Comparison of ENCODE assay signal across 1 cellular context in the genomic region with DNA sequence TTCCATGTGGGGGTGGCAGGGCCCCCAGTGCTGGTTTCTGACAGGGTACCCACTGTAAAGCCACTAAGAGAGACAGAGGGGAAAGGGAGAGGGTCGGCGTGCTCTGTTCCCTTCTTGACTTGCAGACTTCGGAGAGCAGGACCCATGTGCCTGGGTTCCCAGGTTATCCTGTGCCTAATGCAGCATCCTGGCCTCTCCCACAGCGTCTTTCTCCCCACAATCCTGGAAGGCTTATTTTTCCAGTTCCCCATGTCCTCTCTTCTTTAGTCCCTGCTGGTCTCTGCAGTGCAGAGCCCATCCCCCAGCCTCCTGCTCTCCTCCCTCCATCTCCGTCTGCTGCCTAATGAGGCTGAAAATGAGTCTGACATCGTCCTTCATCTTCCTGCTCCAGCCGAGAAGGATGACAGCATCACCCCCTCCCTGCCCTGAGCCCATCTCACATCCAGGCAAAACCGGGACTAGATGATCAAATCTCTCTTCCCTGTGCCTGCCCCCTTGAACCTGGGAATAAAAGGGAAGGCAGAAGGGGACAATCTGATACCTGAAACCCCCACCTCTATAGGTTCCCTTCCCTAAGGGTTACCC.
TF ChIP-seq lines count a peak whose summit lies in the region.

No MANE protein-coding gene starts in this region.

TF ChIP-seq in HEK293, 187 proteins besides CTCF, POLR2A, EP300 and RAD21 (continued from another document and continues in another):
- TF ChIP-seq, protein P1, sequence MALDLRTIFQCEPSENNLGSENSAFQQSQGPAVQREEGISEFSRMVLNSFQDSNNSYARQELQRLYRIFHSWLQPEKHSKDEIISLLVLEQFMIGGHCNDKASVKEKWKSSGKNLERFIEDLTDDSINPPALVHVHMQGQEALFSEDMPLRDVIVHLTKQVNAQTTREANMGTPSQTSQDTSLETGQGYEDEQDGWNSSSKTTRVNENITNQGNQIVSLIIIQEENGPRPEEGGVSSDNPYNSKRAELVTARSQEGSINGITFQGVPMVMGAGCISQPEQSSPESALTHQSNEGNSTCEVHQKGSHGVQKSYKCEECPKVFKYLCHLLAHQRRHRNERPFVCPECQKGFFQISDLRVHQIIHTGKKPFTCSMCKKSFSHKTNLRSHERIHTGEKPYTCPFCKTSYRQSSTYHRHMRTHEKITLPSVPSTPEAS (tag by site-specific recombination; IDR thresholded peaks at IDR 0.05) = no peak
- no peak for TF ChIP-seq ZNF416 (tag by site-specific recombination; IDR thresholded peaks at IDR 0.05)
- no peak for TF ChIP-seq ZNF174 (tag by site-specific recombination; IDR thresholded peaks at IDR 0.05)
- no peak for TF ChIP-seq ZNF623 (tag by site-specific recombination; IDR thresholded peaks at IDR 0.05)
- TF ChIP-seq ZNF121 (tag by site-specific recombination; IDR thresholded peaks at IDR 0.05) = no peak
- peak; percentile 14; the same call in 1 of the 2 replicates for TF ChIP-seq ZBTB8A (tag by site-specific recombination; IDR thresholded peaks at IDR 0.05)
- no peak for TF ChIP-seq ZNF292 (tag by site-specific recombination; IDR thresholded peaks at IDR 0.05; ENCODE audit: borderline replicate concordance, low read depth)
- TF ChIP-seq ZNF747 (tag by site-specific recombination; IDR thresholded peaks at IDR 0.05) = no peak
- no peak for TF ChIP-seq KLF10 (tag by site-specific recombination; IDR thresholded peaks at IDR 0.05)
- no peak for TF ChIP-seq ZNF610 (tag by site-specific recombination; IDR thresholded peaks at IDR 0.05; ENCODE audit: borderline replicate concordance)
- TF ChIP-seq ZNF391 (tag by site-specific recombination; IDR thresholded peaks at IDR 0.05; ENCODE audit: borderline replicate concordance, low read depth) = no peak
- TF ChIP-seq, protein P2, sequence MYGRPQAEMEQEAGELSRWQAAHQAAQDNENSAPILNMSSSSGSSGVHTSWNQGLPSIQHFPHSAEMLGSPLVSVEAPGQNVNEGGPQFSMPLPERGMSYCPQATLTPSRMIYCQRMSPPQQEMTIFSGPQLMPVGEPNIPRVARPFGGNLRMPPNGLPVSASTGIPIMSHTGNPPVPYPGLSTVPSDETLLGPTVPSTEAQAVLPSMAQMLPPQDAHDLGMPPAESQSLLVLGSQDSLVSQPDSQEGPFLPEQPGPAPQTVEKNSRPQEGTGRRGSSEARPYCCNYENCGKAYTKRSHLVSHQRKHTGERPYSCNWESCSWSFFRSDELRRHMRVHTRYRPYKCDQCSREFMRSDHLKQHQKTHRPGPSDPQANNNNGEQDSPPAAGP (tag by site-specific recombination; IDR thresholded peaks at IDR 0.05) = peak; percentile 86
- TF ChIP-seq GLIS1 (tag by site-specific recombination; IDR thresholded peaks at IDR 0.05) = peak; percentile 74
- TF ChIP-seq ZBTB7A (tag by site-specific recombination; IDR thresholded peaks at IDR 0.05; ENCODE audit: low read depth) = no peak
- no peak; the same call in none of the 2 replicates for TF ChIP-seq ZNF2 (tag by site-specific recombination; IDR thresholded peaks at IDR 0.05)
- TF ChIP-seq SETDB1 (IDR thresholded peaks at IDR 0.05; ENCODE audit: insufficient read length, low read length) = no peak
- no peak for TF ChIP-seq ZNF335 (tag by site-specific recombination; conservative IDR thresholded peaks at IDR 0.05)
- no peak for TF ChIP-seq ZNF776 (tag by site-specific recombination; IDR thresholded peaks at IDR 0.05; ENCODE audit: borderline replicate concordance)
- no peak for TF ChIP-seq KLF16 (tag by site-specific recombination; IDR thresholded peaks at IDR 0.05)
- no peak for TF ChIP-seq ZNF175 (tag by site-specific recombination; IDR thresholded peaks at IDR 0.05)
- TF ChIP-seq ZNF155 (tag by site-specific recombination; IDR thresholded peaks at IDR 0.05) = no peak
- TF ChIP-seq, protein P3, sequence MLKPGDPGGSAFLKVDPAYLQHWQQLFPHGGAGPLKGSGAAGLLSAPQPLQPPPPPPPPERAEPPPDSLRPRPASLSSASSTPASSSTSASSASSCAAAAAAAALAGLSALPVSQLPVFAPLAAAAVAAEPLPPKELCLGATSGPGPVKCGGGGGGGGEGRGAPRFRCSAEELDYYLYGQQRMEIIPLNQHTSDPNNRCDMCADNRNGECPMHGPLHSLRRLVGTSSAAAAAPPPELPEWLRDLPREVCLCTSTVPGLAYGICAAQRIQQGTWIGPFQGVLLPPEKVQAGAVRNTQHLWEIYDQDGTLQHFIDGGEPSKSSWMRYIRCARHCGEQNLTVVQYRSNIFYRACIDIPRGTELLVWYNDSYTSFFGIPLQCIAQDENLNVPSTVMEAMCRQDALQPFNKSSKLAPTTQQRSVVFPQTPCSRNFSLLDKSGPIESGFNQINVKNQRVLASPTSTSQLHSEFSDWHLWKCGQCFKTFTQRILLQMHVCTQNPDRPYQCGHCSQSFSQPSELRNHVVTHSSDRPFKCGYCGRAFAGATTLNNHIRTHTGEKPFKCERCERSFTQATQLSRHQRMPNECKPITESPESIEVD (tag by site-specific recombination; IDR thresholded peaks at IDR 0.05) = no peak
- peak; percentile 97 for TF ChIP-seq ZBTB17 (tag by site-specific recombination; IDR thresholded peaks at IDR 0.05)
- TF ChIP-seq ZNF792 (tag by site-specific recombination; IDR thresholded peaks at IDR 0.05) = no peak
- no peak for TF ChIP-seq ZNF514 (tag by site-specific recombination; IDR thresholded peaks at IDR 0.05)
- TF ChIP-seq, protein P4, sequence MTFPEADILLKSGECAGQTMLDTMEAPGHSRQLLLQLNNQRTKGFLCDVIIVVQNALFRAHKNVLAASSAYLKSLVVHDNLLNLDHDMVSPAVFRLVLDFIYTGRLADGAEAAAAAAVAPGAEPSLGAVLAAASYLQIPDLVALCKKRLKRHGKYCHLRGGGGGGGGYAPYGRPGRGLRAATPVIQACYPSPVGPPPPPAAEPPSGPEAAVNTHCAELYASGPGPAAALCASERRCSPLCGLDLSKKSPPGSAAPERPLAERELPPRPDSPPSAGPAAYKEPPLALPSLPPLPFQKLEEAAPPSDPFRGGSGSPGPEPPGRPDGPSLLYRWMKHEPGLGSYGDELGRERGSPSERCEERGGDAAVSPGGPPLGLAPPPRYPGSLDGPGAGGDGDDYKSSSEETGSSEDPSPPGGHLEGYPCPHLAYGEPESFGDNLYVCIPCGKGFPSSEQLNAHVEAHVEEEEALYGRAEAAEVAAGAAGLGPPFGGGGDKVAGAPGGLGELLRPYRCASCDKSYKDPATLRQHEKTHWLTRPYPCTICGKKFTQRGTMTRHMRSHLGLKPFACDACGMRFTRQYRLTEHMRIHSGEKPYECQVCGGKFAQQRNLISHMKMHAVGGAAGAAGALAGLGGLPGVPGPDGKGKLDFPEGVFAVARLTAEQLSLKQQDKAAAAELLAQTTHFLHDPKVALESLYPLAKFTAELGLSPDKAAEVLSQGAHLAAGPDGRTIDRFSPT (tag by site-specific recombination; IDR thresholded peaks at IDR 0.05) = no peak
- TF ChIP-seq, protein P5, sequence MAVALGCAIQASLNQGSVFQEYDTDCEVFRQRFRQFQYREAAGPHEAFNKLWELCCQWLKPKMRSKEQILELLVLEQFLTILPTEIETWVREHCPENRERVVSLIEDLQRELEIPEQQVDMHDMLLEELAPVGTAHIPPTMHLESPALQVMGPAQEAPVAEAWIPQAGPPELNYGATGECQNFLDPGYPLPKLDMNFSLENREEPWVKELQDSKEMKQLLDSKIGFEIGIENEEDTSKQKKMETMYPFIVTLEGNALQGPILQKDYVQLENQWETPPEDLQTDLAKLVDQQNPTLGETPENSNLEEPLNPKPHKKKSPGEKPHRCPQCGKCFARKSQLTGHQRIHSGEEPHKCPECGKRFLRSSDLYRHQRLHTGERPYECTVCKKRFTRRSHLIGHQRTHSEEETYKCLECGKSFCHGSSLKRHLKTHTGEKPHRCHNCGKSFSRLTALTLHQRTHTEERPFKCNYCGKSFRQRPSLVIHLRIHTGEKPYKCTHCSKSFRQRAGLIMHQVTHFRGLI (tag by site-specific recombination; IDR thresholded peaks at IDR 0.05) = no peak
- TF ChIP-seq, protein P6, sequence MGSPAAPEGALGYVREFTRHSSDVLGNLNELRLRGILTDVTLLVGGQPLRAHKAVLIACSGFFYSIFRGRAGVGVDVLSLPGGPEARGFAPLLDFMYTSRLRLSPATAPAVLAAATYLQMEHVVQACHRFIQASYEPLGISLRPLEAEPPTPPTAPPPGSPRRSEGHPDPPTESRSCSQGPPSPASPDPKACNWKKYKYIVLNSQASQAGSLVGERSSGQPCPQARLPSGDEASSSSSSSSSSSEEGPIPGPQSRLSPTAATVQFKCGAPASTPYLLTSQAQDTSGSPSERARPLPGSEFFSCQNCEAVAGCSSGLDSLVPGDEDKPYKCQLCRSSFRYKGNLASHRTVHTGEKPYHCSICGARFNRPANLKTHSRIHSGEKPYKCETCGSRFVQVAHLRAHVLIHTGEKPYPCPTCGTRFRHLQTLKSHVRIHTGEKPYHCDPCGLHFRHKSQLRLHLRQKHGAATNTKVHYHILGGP (tag by site-specific recombination; IDR thresholded peaks at IDR 0.05) = no peak
- no peak for TF ChIP-seq YY1 (tag by site-specific recombination; IDR thresholded peaks at IDR 0.05)
- TF ChIP-seq ZNF501 (tag by site-specific recombination; IDR thresholded peaks at IDR 0.05) = no peak
- no peak for TF ChIP-seq OVOL3 (tag by site-specific recombination; IDR thresholded peaks at IDR 0.05)
- TF ChIP-seq, protein P7, sequence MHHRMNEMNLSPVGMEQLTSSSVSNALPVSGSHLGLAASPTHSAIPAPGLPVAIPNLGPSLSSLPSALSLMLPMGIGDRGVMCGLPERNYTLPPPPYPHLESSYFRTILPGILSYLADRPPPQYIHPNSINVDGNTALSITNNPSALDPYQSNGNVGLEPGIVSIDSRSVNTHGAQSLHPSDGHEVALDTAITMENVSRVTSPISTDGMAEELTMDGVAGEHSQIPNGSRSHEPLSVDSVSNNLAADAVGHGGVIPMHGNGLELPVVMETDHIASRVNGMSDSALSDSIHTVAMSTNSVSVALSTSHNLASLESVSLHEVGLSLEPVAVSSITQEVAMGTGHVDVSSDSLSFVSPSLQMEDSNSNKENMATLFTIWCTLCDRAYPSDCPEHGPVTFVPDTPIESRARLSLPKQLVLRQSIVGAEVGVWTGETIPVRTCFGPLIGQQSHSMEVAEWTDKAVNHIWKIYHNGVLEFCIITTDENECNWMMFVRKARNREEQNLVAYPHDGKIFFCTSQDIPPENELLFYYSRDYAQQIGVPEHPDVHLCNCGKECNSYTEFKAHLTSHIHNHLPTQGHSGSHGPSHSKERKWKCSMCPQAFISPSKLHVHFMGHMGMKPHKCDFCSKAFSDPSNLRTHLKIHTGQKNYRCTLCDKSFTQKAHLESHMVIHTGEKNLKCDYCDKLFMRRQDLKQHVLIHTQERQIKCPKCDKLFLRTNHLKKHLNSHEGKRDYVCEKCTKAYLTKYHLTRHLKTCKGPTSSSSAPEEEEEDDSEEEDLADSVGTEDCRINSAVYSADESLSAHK (tag by site-specific recombination; IDR thresholded peaks at IDR 0.05) = no peak
- TF ChIP-seq, protein P8, sequence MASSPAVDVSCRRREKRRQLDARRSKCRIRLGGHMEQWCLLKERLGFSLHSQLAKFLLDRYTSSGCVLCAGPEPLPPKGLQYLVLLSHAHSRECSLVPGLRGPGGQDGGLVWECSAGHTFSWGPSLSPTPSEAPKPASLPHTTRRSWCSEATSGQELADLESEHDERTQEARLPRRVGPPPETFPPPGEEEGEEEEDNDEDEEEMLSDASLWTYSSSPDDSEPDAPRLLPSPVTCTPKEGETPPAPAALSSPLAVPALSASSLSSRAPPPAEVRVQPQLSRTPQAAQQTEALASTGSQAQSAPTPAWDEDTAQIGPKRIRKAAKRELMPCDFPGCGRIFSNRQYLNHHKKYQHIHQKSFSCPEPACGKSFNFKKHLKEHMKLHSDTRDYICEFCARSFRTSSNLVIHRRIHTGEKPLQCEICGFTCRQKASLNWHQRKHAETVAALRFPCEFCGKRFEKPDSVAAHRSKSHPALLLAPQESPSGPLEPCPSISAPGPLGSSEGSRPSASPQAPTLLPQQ (tag by site-specific recombination; IDR thresholded peaks at IDR 0.05) = peak; percentile 70
- no peak for TF ChIP-seq BCL11B (tag by site-specific recombination; IDR thresholded peaks at IDR 0.05; ENCODE audit: low read depth)
- TF ChIP-seq ZNF561 (tag by site-specific recombination; IDR thresholded peaks at IDR 0.05; ENCODE audit: borderline replicate concordance) = no peak
- TF ChIP-seq ZNF311 (tag by site-specific recombination; IDR thresholded peaks at IDR 0.05; ENCODE audit: borderline replicate concordance) = no peak
- TF ChIP-seq ZNF202 (tag by site-specific recombination; IDR thresholded peaks at IDR 0.05; ENCODE audit: borderline replicate concordance) = no peak
- TF ChIP-seq ZNF16 (tag by site-specific recombination; IDR thresholded peaks at IDR 0.05; ENCODE audit: low read depth) = no peak
- TF ChIP-seq, protein P9, sequence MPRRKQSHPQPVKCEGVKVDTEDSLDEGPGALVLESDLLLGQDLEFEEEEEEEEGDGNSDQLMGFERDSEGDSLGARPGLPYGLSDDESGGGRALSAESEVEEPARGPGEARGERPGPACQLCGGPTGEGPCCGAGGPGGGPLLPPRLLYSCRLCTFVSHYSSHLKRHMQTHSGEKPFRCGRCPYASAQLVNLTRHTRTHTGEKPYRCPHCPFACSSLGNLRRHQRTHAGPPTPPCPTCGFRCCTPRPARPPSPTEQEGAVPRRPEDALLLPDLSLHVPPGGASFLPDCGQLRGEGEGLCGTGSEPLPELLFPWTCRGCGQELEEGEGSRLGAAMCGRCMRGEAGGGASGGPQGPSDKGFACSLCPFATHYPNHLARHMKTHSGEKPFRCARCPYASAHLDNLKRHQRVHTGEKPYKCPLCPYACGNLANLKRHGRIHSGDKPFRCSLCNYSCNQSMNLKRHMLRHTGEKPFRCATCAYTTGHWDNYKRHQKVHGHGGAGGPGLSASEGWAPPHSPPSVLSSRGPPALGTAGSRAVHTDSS (tag by site-specific recombination; IDR thresholded peaks at IDR 0.05) = peak; percentile 74
- no peak for TF ChIP-seq BCL11A (tag by site-specific recombination; IDR thresholded peaks at IDR 0.05; ENCODE audit: low read depth)
- no peak for TF ChIP-seq ZNF555 (tag by site-specific recombination; conservative IDR thresholded peaks at IDR 0.05)
- no peak for TF ChIP-seq ZXDB (tag by site-specific recombination; IDR thresholded peaks at IDR 0.05)
- TF ChIP-seq, protein P10, sequence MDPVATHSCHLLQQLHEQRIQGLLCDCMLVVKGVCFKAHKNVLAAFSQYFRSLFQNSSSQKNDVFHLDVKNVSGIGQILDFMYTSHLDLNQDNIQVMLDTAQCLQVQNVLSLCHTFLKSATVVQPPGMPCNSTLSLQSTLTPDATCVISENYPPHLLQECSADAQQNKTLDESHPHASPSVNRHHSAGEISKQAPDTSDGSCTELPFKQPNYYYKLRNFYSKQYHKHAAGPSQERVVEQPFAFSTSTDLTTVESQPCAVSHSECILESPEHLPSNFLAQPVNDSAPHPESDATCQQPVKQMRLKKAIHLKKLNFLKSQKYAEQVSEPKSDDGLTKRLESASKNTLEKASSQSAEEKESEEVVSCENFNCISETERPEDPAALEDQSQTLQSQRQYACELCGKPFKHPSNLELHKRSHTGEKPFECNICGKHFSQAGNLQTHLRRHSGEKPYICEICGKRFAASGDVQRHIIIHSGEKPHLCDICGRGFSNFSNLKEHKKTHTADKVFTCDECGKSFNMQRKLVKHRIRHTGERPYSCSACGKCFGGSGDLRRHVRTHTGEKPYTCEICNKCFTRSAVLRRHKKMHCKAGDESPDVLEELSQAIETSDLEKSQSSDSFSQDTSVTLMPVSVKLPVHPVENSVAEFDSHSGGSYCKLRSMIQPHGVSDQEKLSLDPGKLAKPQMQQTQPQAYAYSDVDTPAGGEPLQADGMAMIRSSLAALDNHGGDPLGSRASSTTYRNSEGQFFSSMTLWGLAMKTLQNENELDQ (tag by site-specific recombination; IDR thresholded peaks at IDR 0.05; ENCODE audit: low read depth) = no peak
- TF ChIP-seq ZNF214 (tag by site-specific recombination; IDR thresholded peaks at IDR 0.05; ENCODE audit: borderline replicate concordance) = no peak
- TF ChIP-seq SP2 (tag by site-specific recombination; IDR thresholded peaks at IDR 0.05) = no peak
- peak; percentile 93 for TF ChIP-seq ZNF629 (tag by site-specific recombination; IDR thresholded peaks at IDR 0.05)
